Comparison of ENCODE assay signal across 1 cellular context in genomic region chr4:41679991-41680390, GRCh38.
TF ChIP-seq lines count a peak whose summit lies in the region.

No MANE protein-coding gene starts in this region.

TF ChIP-seq in IMR-90, 13 proteins besides CTCF, POLR2A, EP300 and RAD21 (continued from another document):
- no peak for TF ChIP-seq CEBPB (IDR thresholded peaks at IDR 0.05; ENCODE audit: low read depth, low read length)
- no peak for TF ChIP-seq RFX5 (IDR thresholded peaks at IDR 0.05; ENCODE audit: low read depth, low read length)
- no peak for TF ChIP-seq USF2 (IDR thresholded peaks at IDR 0.05; ENCODE audit: low read depth, low read length)
- TF ChIP-seq FOS (IDR thresholded peaks at IDR 0.05; ENCODE audit: low read depth, low read length), result no peak
- no peak for TF ChIP-seq MXI1 (IDR thresholded peaks at IDR 0.05; ENCODE audit: borderline replicate concordance, low read depth, low read length)
- no peak for TF ChIP-seq CHD1 (IDR thresholded peaks at IDR 0.05; ENCODE audit: low read depth, low read length)
- no peak for TF ChIP-seq RCOR1 (IDR thresholded peaks at IDR 0.05; ENCODE audit: insufficient replicate concordance, low read length)
- no peak for TF ChIP-seq BHLHE40 (IDR thresholded peaks at IDR 0.05; ENCODE audit: low read depth, low read length)
- TF ChIP-seq NFE2L2 (IDR thresholded peaks at IDR 0.05; ENCODE audit: low read depth, low read length), result no peak
